ENCODE assay signal across 31 cellular contexts in the genomic region with DNA sequence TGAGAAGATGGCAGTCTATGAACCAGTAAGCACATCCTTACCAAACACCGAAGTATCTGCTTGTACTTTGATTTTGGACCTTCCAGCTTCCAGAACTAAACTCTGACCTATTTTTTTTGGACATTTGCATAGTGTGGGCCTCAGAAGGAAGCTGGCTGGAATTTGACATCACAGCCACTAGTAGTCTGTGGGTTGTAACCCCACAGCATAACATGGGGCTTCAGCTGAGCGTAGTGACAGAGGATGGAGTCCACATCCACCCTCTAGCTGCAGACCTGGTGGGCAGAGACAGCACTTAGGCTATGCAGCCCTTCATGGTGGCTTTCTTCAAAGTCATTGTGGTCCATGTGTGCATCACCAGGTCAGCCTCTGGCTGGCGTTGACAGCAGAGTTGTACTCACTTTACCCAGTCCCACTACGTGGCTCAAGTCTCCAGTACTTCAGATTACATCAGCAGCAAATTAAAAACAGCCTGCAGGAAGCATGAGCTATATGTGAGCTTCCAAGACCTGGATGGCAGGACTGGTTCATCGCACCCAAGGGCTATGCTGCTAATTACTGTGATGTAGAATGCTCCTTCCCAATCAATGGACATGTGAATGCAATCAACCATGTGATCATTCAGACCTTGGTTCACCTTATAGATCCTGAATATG. TPM values are rescaled to one million over a fixed set of nuclear protein-coding genes. Genes with fewer than 3 reads are reported as not detected.
"Had no signal": no experiment of that assay in that cellular context is flagged by ENCODE, and none has a peak within 500 bp of the region (broad histone marks: within the 10 kb centered on the region; RNA-seq: fewer than 3 reads in every experiment).

No MANE protein-coding gene starts in this region.

- DNase-seq: activated B cell treated with CpG ODN at 0.5 μM for 24 hours; activated CD4-positive, alpha-beta memory T cell treated with anti-CD3 and anti-CD28 coated beads, Interleukin-2, amount 10 ng/mL, durations not matched to agents 7 days and 5 days; activated CD4-positive, alpha-beta T cell treated with anti-CD3 and anti-CD28 coated beads for 4 hours; activated CD4-positive, alpha-beta T cell treated with anti-CD3 and anti-CD28 coated beads, Interleukin-2, amount 10 ng/mL, durations not matched to agents 24 days and 14 days; activated CD4-positive, alpha-beta T cell treated with anti-CD3 and anti-CD28 coated beads, Interleukin-2, amount 50 U/mL, for 1 hour; activated CD4-positive, alpha-beta T cell treated with anti-CD3 and anti-CD28 coated beads, Interleukin-2, amount 50 U/mL, for 4 hours; activated CD4-positive, CD25-positive, alpha-beta regulatory T cell treated with anti-CD3 and anti-CD28 coated beads, Interleukin-2, amount 50 U/mL, for 72 hours; activated CD8-positive, alpha-beta memory T cell treated with anti-CD3 and anti-CD28 coated beads for 24 hours; activated CD8-positive, alpha-beta memory T cell treated with anti-CD3 and anti-CD28 coated beads, Interleukin-2, amount 10 ng/mL, durations not matched to agents 7 days and 5 days; activated CD8-positive, alpha-beta memory T cell treated with anti-CD3 and anti-CD28 coated beads, Interleukin-2, amount 50 U/mL, for 48 hours; activated CD8-positive, alpha-beta T cell treated with anti-CD3 and anti-CD28 coated beads, Interleukin-2, amount 10 ng/mL, durations not matched to agents 7 days and 5 days; activated effector memory CD4-positive, alpha-beta T cell treated with Interleukin-2 at 50 U/mL for 16 hours; activated gamma-delta T cell; activated naive CD4-positive, alpha-beta T cell treated with anti-CD3 and anti-CD28 coated beads, Interleukin-2, amount 10 ng/mL, durations not matched to agents 7 days and 5 days; activated naive CD4-positive, alpha-beta T cell treated with Interleukin-2 at 50 U/mL for 16 hours; activated naive CD8-positive, alpha-beta T cell treated with anti-CD3 and anti-CD28 coated beads, Interleukin-2, amount 10 ng/mL, durations not matched to agents 7 days and 5 days; activated naive CD8-positive, alpha-beta T cell treated with anti-CD3 and anti-CD28 coated beads, Interleukin-2, amount 50 U/mL, for 24 hours; activated T-cell treated with anti-CD3 and anti-CD28 coated beads, Interleukin-2, amount 50 U/mL, for 24 hours; activated T-cell treated with anti-CD3 and anti-CD28 coated beads, Interleukin-2, amount 50 U/mL, for 48 hours; amygdala; anterior cingulate cortex; central memory CD4-positive, alpha-beta T cell; T-helper 1 cell; T-helper 2 cell; T-helper 9 cell had no signal

- H3K27ac ChIP-seq: ascending aorta, VCaP had no signal

- H3K36me3 ChIP-seq: ascending aorta had no signal

- ATAC-seq: activated CD8-positive, alpha-beta memory T cell treated with anti-CD3 and anti-CD28 coated beads, Interleukin-2, amount 10 ng/mL, durations not matched to agents 7 days and 5 days; activated CD8-positive, alpha-beta T cell treated with anti-CD3 and anti-CD28 coated beads, Interleukin-2, amount 10 ng/mL, durations not matched to agents 7 days and 5 days; activated naive CD8-positive, alpha-beta T cell treated with anti-CD3 and anti-CD28 coated beads, Interleukin-2, amount 50 U/mL, for 24 hours had no signal

- H3K27me3 ChIP-seq: ascending aorta had no signal

- H3K9me3 ChIP-seq: ascending aorta had no signal

- H3K4me3 ChIP-seq: ascending aorta had no signal

- H3K4me1 ChIP-seq: ascending aorta had no signal

- FAIRE-seq: TTC549 had no signal

RNA-seq across cellular contexts. Expression of gene VPREB1, which starts 58.6 kb away (rescaled TPM):
- total RNA-seq: activated B cell treated with CpG ODN at 0.5 μM for 24 hours; activated CD4-positive, alpha-beta memory T cell treated with anti-CD3 and anti-CD28 coated beads, Interleukin-2, amount 10 ng/mL, durations not matched to agents 7 days and 5 days; activated CD4-positive, alpha-beta T cell treated with anti-CD3 and anti-CD28 coated beads, Interleukin-2, amount 10 ng/mL, durations not matched to agents 24 days and 14 days; activated CD8-positive, alpha-beta memory T cell treated with anti-CD3 and anti-CD28 coated beads, Interleukin-2, amount 10 ng/mL, durations not matched to agents 7 days and 5 days; activated CD8-positive, alpha-beta T cell treated with anti-CD3 and anti-CD28 coated beads, Interleukin-2, amount 10 ng/mL, durations not matched to agents 7 days and 5 days; activated naive CD8-positive, alpha-beta T cell treated with anti-CD3 and anti-CD28 coated beads, Interleukin-2, amount 10 ng/mL, durations not matched to agents 7 days and 5 days; activated T-helper 2 cell treated with anti-CD3 and anti-CD28 coated beads, Interferon-gamma antibody, Interleukin-2, Interleukin-4, amounts not matched to agents 10 μg/mL and 5 μg/mL and 100 μg/mL, durations not matched to agents 14 hours and 24 hours and 36 hours; ascending aorta; cardiac septum; cerebellum had no signal
